9 cellular contexts compared by ENCODE assay signal in genomic region chr18:26624443-26624842, GRCh38.
"Had no signal": no experiment of that assay in that cellular context is flagged by ENCODE, and none has a peak within 500 bp of the region (broad histone marks: within the 10 kb centered on the region; RNA-seq: fewer than 3 reads in every experiment).

No MANE protein-coding gene starts in this region.

- H3K9ac ChIP-seq: KMS-11 had no signal

- H3K27ac Mint-ChIP-seq: IgD-negative memory B cell had no signal

- ATAC-seq: HCT116, HepG2 had no signal

- H3K36me3 ChIP-seq: HAP-1 had no signal

- H3K4me3 ChIP-seq: HAP-1 had no signal

- H3K4me2 ChIP-seq: KMS-11 had no signal

- H3K4me1 Mint-ChIP-seq: IgD-negative memory B cell had no signal

- FAIRE-seq: HepG2 had no signal

- H3K27ac ChIP-seq: HL-60, KMS-11 had no signal

- H3K36me3 Mint-ChIP-seq: IgD-negative memory B cell had no signal

- DNase-seq: GOT3, H7, KBM-7 had no signal
